In the genomic region with DNA sequence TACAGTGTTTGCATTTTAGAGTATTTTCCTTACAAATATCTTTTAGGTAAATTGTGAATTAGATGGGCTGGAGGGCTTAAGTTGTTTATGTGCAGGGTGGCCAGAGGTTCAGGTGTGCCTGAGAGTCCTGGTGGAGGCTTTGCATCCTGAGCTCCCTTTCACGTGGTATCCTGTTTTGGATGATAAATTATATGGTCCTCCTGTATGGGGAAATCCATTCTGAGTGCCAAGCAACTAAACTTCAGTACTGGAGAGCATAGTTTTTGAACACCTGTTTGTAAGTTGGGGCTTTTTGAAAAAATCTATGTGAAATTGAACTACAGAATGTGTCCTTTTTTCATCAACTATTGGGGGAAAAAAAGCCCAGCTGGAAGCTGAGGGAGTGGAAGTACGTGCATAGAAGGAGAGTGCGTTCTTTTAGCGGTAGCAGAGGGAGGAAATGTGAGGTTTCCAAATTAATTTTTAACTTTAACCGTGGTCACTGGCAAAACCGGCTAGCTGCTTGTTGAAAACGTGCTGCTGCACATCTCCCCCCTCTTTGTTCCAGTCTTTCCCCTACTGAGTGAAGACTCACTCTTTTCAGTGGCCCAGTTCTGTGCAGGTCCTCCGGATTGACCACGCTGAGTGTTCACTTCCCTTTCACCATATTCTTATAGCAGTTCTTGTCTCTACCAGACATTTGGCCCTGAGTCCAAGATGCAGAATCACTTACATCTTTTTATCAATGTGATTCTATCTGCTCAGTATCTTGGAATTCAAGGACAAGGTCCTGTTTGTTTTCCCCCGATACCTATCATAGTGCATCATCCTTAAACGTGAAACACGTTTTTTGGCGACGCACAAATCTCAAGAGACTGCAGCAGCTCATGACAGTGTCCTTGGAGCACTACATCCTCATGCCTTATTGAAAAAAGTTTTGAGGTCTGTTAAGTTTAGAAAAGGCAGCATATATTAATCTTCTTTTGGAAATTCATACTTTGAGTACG, we compare ENCODE assay signal across 12 cellular contexts. TPM values are rescaled to one million over a fixed set of nuclear protein-coding genes. Genes with fewer than 3 reads are reported as not detected.
DNase-seq lines count a peak whose midpoint lies in the region; ATAC-seq and TF ChIP-seq lines count a peak whose summit lies in the region.
"Had no signal": no experiment of that assay in that cellular context is flagged by ENCODE, and none has a peak within 500 bp of the region (broad histone marks: within the 10 kb centered on the region; RNA-seq: fewer than 3 reads in every experiment).

No MANE protein-coding gene starts in this region.

- no peak for TF ChIP-seq CTCF in RWPE1 (conservative IDR thresholded peaks at IDR 0.05; ENCODE audit: low read depth)

- H3K4me1 Mint-ChIP-seq in T-helper 2 cell treated with Interferon-gamma antibody and Interleukin-4, amounts not matched to agents 5 μg/mL and 100 μg/mL, for 36 hours (ENCODE audit: low read depth): peaks cover 49% of the 10 kb centered on the region
- H3K4me1 Mint-ChIP-seq in activated naive CD8-positive, alpha-beta T cell treated with anti-CD3 and anti-CD28 coated beads, Interleukin-2, amount 10 ng/mL, durations not matched to agents 7 days and 5 days: peaks cover 54% of the 10 kb centered on the region
- H3K4me1 Mint-ChIP-seq in stimulated activated effector memory CD8-positive, alpha-beta T cell treated with anti-CD3 and anti-CD28 coated beads, Interleukin-12 subunit alpha, Interleukin-12 subunit beta, amount 100 ng/mL, for 72 hours: peaks cover 44% of the 10 kb centered on the region

- no peaks in the 10 kb centered on the region for H3K27me3 Mint-ChIP-seq in T-helper 2 cell treated with Interferon-gamma antibody and Interleukin-4, amounts not matched to agents 5 μg/mL and 100 μg/mL, for 36 hours (ENCODE audit: low read depth)
- H3K27me3 Mint-ChIP-seq in activated naive CD8-positive, alpha-beta T cell treated with anti-CD3 and anti-CD28 coated beads, Interleukin-2, amount 10 ng/mL, durations not matched to agents 7 days and 5 days: no peaks in the 10 kb centered on the region

- POLR2A ChIA-PET in activated naive CD8-positive, alpha-beta T cell treated with anti-CD3 and anti-CD28 coated beads, Interleukin-2, amount 10 ng/mL, durations not matched to agents 7 days and 5 days (lab: Charles Lee): interaction anchor here (1.6 kb wide), 1 partner anchor 15 kb away, joined by 9 read pairs; a partner anchor contains a TSS
- POLR2A ChIA-PET in RWPE1 (lab: Yijun Ruan, JAX; ENCODE audit: low non-redundant PET): no interaction called here

- peak; percentile 43 for ATAC-seq in HG02938 (IDR thresholded peaks at IDR 0.05; ENCODE audit: unreplicated experiment)
- no peak for ATAC-seq in activated naive CD8-positive, alpha-beta T cell treated with anti-CD3 and anti-CD28 coated beads, Interleukin-2, amount 10 ng/mL, durations not matched to agents 7 days and 5 days (ENCODE audit: low read depth)
- ATAC-seq in stimulated activated effector memory CD8-positive, alpha-beta T cell treated with anti-CD3 and anti-CD28 coated beads, Interleukin-12 subunit alpha, Interleukin-12 subunit beta, amount 100 ng/mL, for 72 hours: no peak
- ATAC-seq: gastrocnemius medialis had no signal

- DNase-seq in T-helper 2 cell treated with Interferon-gamma antibody and Interleukin-4, amounts not matched to agents 5 μg/mL and 100 μg/mL, for 36 hours (ENCODE audit: low spot score): no peak
- DNase-seq in T-helper 2 cell (no peak), iPS-NIHi11 (ENCODE audit: low spot score) (no peak), NCI-H524 treated with DMSO at 0.1 percent for 48 hours (lab: John Stamatoyannopoulos, UW) (no peak), RWPE1 (ENCODE audit: low spot score) (no peak)
- no peak for DNase-seq in activated naive CD8-positive, alpha-beta T cell treated with anti-CD3 and anti-CD28 coated beads, Interleukin-2, amount 10 ng/mL, durations not matched to agents 7 days and 5 days
- no peak for DNase-seq in stimulated activated effector memory CD8-positive, alpha-beta T cell treated with anti-CD3 and anti-CD28 coated beads, Interleukin-12 subunit alpha, Interleukin-12 subunit beta, amount 100 ng/mL, for 72 hours (ENCODE audit: low spot score in 2 of 2)
- DNase-seq: gastrocnemius medialis; ovary; stimulated activated CD8-positive, alpha-beta memory T cell treated with anti-CD3 and anti-CD28 coated beads, Interleukin-4, amount 100 ng/mL, for 48 hours had no signal

- peaks cover 76% of the 10 kb centered on the region for H3K36me3 Mint-ChIP-seq in T-helper 2 cell treated with Interferon-gamma antibody and Interleukin-4, amounts not matched to agents 5 μg/mL and 100 μg/mL, for 36 hours (ENCODE audit: low read depth)
- peaks cover 52% of the 10 kb centered on the region for H3K36me3 Mint-ChIP-seq in activated naive CD8-positive, alpha-beta T cell treated with anti-CD3 and anti-CD28 coated beads, Interleukin-2, amount 10 ng/mL, durations not matched to agents 7 days and 5 days
- H3K36me3 Mint-ChIP-seq in stimulated activated effector memory CD8-positive, alpha-beta T cell treated with anti-CD3 and anti-CD28 coated beads, Interleukin-12 subunit alpha, Interleukin-12 subunit beta, amount 100 ng/mL, for 72 hours: peaks cover 100% of the 10 kb centered on the region

- H3K9me3 Mint-ChIP-seq in T-helper 2 cell treated with Interferon-gamma antibody and Interleukin-4, amounts not matched to agents 5 μg/mL and 100 μg/mL, for 36 hours: no peaks in the 10 kb centered on the region
- H3K9me3 Mint-ChIP-seq in activated naive CD8-positive, alpha-beta T cell treated with anti-CD3 and anti-CD28 coated beads, Interleukin-2, amount 10 ng/mL, durations not matched to agents 7 days and 5 days: no peaks in the 10 kb centered on the region
- H3K9me3 Mint-ChIP-seq in stimulated activated effector memory CD8-positive, alpha-beta T cell treated with anti-CD3 and anti-CD28 coated beads, Interleukin-12 subunit alpha, Interleukin-12 subunit beta, amount 100 ng/mL, for 72 hours: no peaks in the 10 kb centered on the region

- H3K4me3 Mint-ChIP-seq in T-helper 2 cell treated with Interferon-gamma antibody and Interleukin-4, amounts not matched to agents 5 μg/mL and 100 μg/mL, for 36 hours: no peak overlapping the region
- no peak overlapping the region for H3K4me3 Mint-ChIP-seq in activated naive CD8-positive, alpha-beta T cell treated with anti-CD3 and anti-CD28 coated beads, Interleukin-2, amount 10 ng/mL, durations not matched to agents 7 days and 5 days
- no peak overlapping the region for H3K4me3 Mint-ChIP-seq in stimulated activated effector memory CD8-positive, alpha-beta T cell treated with anti-CD3 and anti-CD28 coated beads, Interleukin-12 subunit alpha, Interleukin-12 subunit beta, amount 100 ng/mL, for 72 hours

- CTCF ChIA-PET in RWPE1 (lab: Yijun Ruan, JAX): no interaction called here

- H3K27ac Mint-ChIP-seq in T-helper 2 cell treated with Interferon-gamma antibody and Interleukin-4, amounts not matched to agents 5 μg/mL and 100 μg/mL, for 36 hours: peak overlapping the region; percentile 50
- peak overlapping the region; percentile 53 for H3K27ac Mint-ChIP-seq in activated naive CD8-positive, alpha-beta T cell treated with anti-CD3 and anti-CD28 coated beads, Interleukin-2, amount 10 ng/mL, durations not matched to agents 7 days and 5 days
- H3K27ac Mint-ChIP-seq in stimulated activated effector memory CD8-positive, alpha-beta T cell treated with anti-CD3 and anti-CD28 coated beads, Interleukin-12 subunit alpha, Interleukin-12 subunit beta, amount 100 ng/mL, for 72 hours: peak overlapping the region; percentile 81

- H3K27ac ChIP-seq in RWPE1: no peak overlapping the region
- H3K27ac ChIP-seq: ovary, SJSA1 had no signal

RNA-seq across cellular contexts. Expression of a gene that starts 15.3 kb away (rescaled TPM):
- total RNA-seq in activated naive CD8-positive, alpha-beta T cell treated with anti-CD3 and anti-CD28 coated beads, Interleukin-2, amount 10 ng/mL, durations not matched to agents 7 days and 5 days: 10 to 100 TPM; 64.2 to 65.0 TPM

RNA-seq across cellular contexts. Expression of a gene that starts 40.5 kb away (rescaled TPM):
- total RNA-seq in activated naive CD8-positive, alpha-beta T cell treated with anti-CD3 and anti-CD28 coated beads, Interleukin-2, amount 10 ng/mL, durations not matched to agents 7 days and 5 days: 10 to 100 TPM; 90.1 to 90.3 TPM
